36 cellular contexts compared by ENCODE assay signal in genomic region chr5:116736671-116737070, GRCh38.
"Had no signal": no experiment of that assay in that cellular context is flagged by ENCODE, and none has a peak within 500 bp of the region (broad histone marks: within the 10 kb centered on the region; RNA-seq: fewer than 3 reads in every experiment).

No MANE protein-coding gene starts in this region.

- DNase-seq: Karpas-422, Kasumi-1, MG63, MM.1S, MV-4-11, NCI-H1048, NCI-H1092, NCI-H1092 treated with DMSO at 0.1 percent for 48 hours, NCI-H1105, NCI-H1105 treated with DMSO at 0.1 percent for 48 hours, NCI-H1417, NCI-H1417 treated with DMSO at 0.1 percent for 48 hours, NCI-H1436, NCI-H1436 treated with DMSO at 0.1 percent for 48 hours, NCI-H146, NCI-H1694, NCI-H1694 treated with DMSO at 0.1 percent for 48 hours, NCI-H187, NCI-H187 treated with DMSO at 0.1 percent for 48 hours, NCI-H1930, NCI-H2029, NCI-H2029 treated with DMSO at 0.1 percent for 48 hours, NCI-H2081, NCI-H2081 treated with DMSO at 0.1 percent for 48 hours, NCI-H2107, NCI-H2171, NCI-H2171 treated with DMSO at 0.1 percent for 48 hours, NCI-H2227 treated with DMSO at 0.1 percent for 48 hours, NCI-H226, NCI-H345, NCI-H446, NCI-H446 treated with DMSO at 0.1 percent for 48 hours, NCI-H510A, NCI-H510A treated with DMSO at 0.1 percent for 48 hours, NCI-H524, NCI-H524 treated with DMSO at 0.1 percent for 48 hours had no signal

- H3K9me3 ChIP-seq: MG63 had no signal

- H3K4me3 ChIP-seq: MG63 had no signal

- H3K36me3 ChIP-seq: MG63 had no signal
